Comparison of ENCODE assay signal across 1 cellular context in the genomic region with DNA sequence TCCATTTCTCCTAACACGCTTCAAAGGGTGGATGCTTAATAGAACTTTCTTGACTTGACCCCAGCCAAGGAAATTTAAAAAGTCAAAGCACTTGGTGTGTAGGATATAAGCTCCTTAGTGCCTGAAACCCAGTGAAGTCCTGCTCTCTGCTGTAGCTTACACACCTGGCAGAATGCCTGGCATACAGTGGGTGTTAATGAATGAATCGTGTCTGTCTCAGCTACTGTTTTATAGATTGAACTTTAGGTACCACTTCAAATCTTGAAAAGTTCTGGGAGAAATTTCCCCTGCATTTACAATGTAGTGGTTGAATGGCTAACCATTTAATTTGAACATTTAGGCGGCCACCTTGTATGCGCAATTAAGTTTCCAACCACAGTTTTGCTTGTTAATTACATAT.
TF ChIP-seq lines count a peak whose summit lies in the region.

No MANE protein-coding gene starts in this region.

TF ChIP-seq in GM12878, 131 proteins besides CTCF, POLR2A, EP300 and RAD21 (continued from another document):
- TF ChIP-seq NFXL1 (IDR thresholded peaks at IDR 0.05; ENCODE audit: borderline replicate concordance) = peak; percentile 80; the same call in 1 of the 2 replicates
- TF ChIP-seq, protein P1, sequence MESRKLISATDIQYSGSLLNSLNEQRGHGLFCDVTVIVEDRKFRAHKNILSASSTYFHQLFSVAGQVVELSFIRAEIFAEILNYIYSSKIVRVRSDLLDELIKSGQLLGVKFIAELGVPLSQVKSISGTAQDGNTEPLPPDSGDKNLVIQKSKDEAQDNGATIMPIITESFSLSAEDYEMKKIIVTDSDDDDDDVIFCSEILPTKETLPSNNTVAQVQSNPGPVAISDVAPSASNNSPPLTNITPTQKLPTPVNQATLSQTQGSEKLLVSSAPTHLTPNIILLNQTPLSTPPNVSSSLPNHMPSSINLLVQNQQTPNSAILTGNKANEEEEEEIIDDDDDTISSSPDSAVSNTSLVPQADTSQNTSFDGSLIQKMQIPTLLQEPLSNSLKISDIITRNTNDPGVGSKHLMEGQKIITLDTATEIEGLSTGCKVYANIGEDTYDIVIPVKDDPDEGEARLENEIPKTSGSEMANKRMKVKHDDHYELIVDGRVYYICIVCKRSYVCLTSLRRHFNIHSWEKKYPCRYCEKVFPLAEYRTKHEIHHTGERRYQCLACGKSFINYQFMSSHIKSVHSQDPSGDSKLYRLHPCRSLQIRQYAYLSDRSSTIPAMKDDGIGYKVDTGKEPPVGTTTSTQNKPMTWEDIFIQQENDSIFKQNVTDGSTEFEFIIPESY (IDR thresholded peaks at IDR 0.05) = 0 out of 2 replicates have a peak, but pooled peaks have one; percentile 8
